Comparison of ENCODE assay signal across 24 cellular contexts in genomic region chr13:58999851-59000250, GRCh38.
"Had no signal": no experiment of that assay in that cellular context is flagged by ENCODE, and none has a peak within 500 bp of the region (broad histone marks: within the 10 kb centered on the region; RNA-seq: fewer than 3 reads in every experiment).

No MANE protein-coding gene starts in this region.

- H3K27me3 ChIP-seq: colonic mucosa, esophagus squamous epithelium, heart right ventricle, ovary, sigmoid colon, spleen, tibial nerve, upper lobe of left lung had no signal

- H3K27ac ChIP-seq: colonic mucosa, esophagus squamous epithelium, heart right ventricle, lower lobe of right lung, ovary, psoas muscle, sigmoid colon, spleen, thoracic aorta, tibial nerve, upper lobe of left lung had no signal

- DNase-seq: colonic mucosa; dermis blood vessel endothelial cell; effector memory CD4-positive, alpha-beta T cell; erythroblast; esophagus squamous epithelium; foreskin melanocyte; glutamatergic neuron; heart right ventricle; hippocampal formation; immature natural killer cell; left ventricle myocardium superior; lower lobe of right lung; naive thymus-derived CD8-positive, alpha-beta T cell; occipital lobe; ovary; posterior cingulate gyrus; psoas muscle; right cardiac atrium; sigmoid colon; spleen; stimulated activated naive B cell treated with anti-CD40 and anti-IgM and Interleukin-4, amounts not matched to agents 10 μg/mL and 1 μg/mL and 100 μg/mL, for 72 hours; upper lobe of left lung had no signal

- H3K4me1 ChIP-seq: colonic mucosa, esophagus squamous epithelium, heart right ventricle, lower lobe of right lung, psoas muscle, sigmoid colon, spleen, tibial nerve had no signal

- H3K4me3 ChIP-seq: colonic mucosa, esophagus squamous epithelium, heart right ventricle, lower lobe of right lung, ovary, psoas muscle, sigmoid colon, spleen, thoracic aorta, tibial nerve, upper lobe of left lung had no signal

- H3K9me3 ChIP-seq: colonic mucosa, heart right ventricle, lower lobe of right lung, ovary, psoas muscle, sigmoid colon, thoracic aorta, upper lobe of left lung had no signal

- H3K36me3 ChIP-seq: colonic mucosa, esophagus squamous epithelium, heart right ventricle, lower lobe of right lung, ovary, sigmoid colon, spleen, thoracic aorta, tibial nerve, upper lobe of left lung had no signal
